Comparison of ENCODE assay signal across 26 cellular contexts in genomic region chr3:123134671-123135070, GRCh38.
"Had no signal": no experiment of that assay in that cellular context is flagged by ENCODE, and none has a peak within 500 bp of the region (broad histone marks: within the 10 kb centered on the region; RNA-seq: fewer than 3 reads in every experiment).

No MANE protein-coding gene starts in this region.

- H3K36me3 ChIP-seq: ovary, uterus had no signal

- DNase-seq: hippocampal formation; immature natural killer cell; kidney; left colon; left lung; lower lobe of right lung; mammary epithelial cell; mesenchymal stem cell; naive thymus-derived CD8-positive, alpha-beta T cell; ovary; sigmoid colon; small intestine; stimulated activated CD4-positive, alpha-beta T cell treated with anti-CD3 and anti-CD28 coated beads, Interleukin-1b, Interleukin-23, amount 100 ng/mL, for 48 hours; stimulated activated CD4-positive, alpha-beta T cell treated with anti-CD3 and anti-CD28 coated beads, Interleukin-2, amount 100 ng/mL, for 48 hours; stimulated activated CD4-positive, alpha-beta T cell treated with anti-CD3 and anti-CD28 coated beads, Interleukin-4, amount 100 ng/mL, for 4 hours; stimulated activated CD8-positive, alpha-beta memory T cell treated with anti-CD3 and anti-CD28 coated beads, Interleukin-4, amount 100 ng/mL, for 48 hours; stimulated activated naive CD4-positive, alpha-beta T cell treated with Interleukin-2 at 50 U/mL for 16 hours; stimulated activated naive CD8-positive, alpha-beta T cell treated with anti-CD3 and anti-CD28 coated beads, Interleukin-15, amount 100 ng/mL, for 72 hours; substantia nigra; uterus had no signal

- H3K4me3 ChIP-seq: left lung, lower lobe of right lung, ovary, right atrium auricular region, sigmoid colon, tibial nerve, uterus had no signal

- H3K27me3 Mint-ChIP-seq: naive thymus-derived CD8-positive, alpha-beta T cell; progenitor cell of endocrine pancreas; stimulated activated memory B cell treated with anti-CD40 and anti-IgM and Interleukin-4, amounts not matched to agents 10 μg/mL and 1 μg/mL and 100 μg/mL, for 72 hours; stimulated activated naive CD8-positive, alpha-beta T cell treated with anti-CD3 and anti-CD28 coated beads, Interleukin-15, amount 100 ng/mL, for 72 hours; type B pancreatic cell had no signal

- H3K4me1 Mint-ChIP-seq: immature natural killer cell; stimulated activated memory B cell treated with anti-CD40 and anti-IgM and Interleukin-4, amounts not matched to agents 10 μg/mL and 1 μg/mL and 100 μg/mL, for 72 hours; stimulated activated naive CD8-positive, alpha-beta T cell treated with anti-CD3 and anti-CD28 coated beads, Interleukin-15, amount 100 ng/mL, for 72 hours had no signal

- H3K27me3 ChIP-seq: left lung, ovary, right atrium auricular region, sigmoid colon, tibial nerve, uterus had no signal

- H3K9me3 ChIP-seq: left lung, lower lobe of right lung, ovary, right atrium auricular region, sigmoid colon, tibial nerve, uterus had no signal

- H3K9me3 Mint-ChIP-seq: immature natural killer cell; naive thymus-derived CD8-positive, alpha-beta T cell; nephron; stimulated activated memory B cell treated with anti-CD40 and anti-IgM and Interleukin-4, amounts not matched to agents 10 μg/mL and 1 μg/mL and 100 μg/mL, for 72 hours; stimulated activated naive CD8-positive, alpha-beta T cell treated with anti-CD3 and anti-CD28 coated beads, Interleukin-15, amount 100 ng/mL, for 72 hours; type B pancreatic cell had no signal

- H3K36me3 Mint-ChIP-seq: immature natural killer cell had no signal

- H3K27ac Mint-ChIP-seq: naive thymus-derived CD8-positive, alpha-beta T cell; nephron; stimulated activated memory B cell treated with anti-CD40 and anti-IgM and Interleukin-4, amounts not matched to agents 10 μg/mL and 1 μg/mL and 100 μg/mL, for 72 hours; type B pancreatic cell had no signal

- H3K4me1 ChIP-seq: left lung, lower lobe of right lung, right atrium auricular region, sigmoid colon, tibial nerve, uterus had no signal

- H3K27ac ChIP-seq: left lung, lower lobe of right lung, ovary, right atrium auricular region, sigmoid colon, tibial nerve, uterus had no signal

- ATAC-seq: left colon; left lung; lower lobe of right lung; naive thymus-derived CD8-positive, alpha-beta T cell; stimulated activated memory B cell treated with anti-CD40 and anti-IgM and Interleukin-4, amounts not matched to agents 10 μg/mL and 1 μg/mL and 100 μg/mL, for 72 hours; stimulated activated naive CD8-positive, alpha-beta T cell treated with anti-CD3 and anti-CD28 coated beads, Interleukin-15, amount 100 ng/mL, for 72 hours had no signal

- H3K4me3 Mint-ChIP-seq: immature natural killer cell; naive thymus-derived CD8-positive, alpha-beta T cell; nephron; stimulated activated memory B cell treated with anti-CD40 and anti-IgM and Interleukin-4, amounts not matched to agents 10 μg/mL and 1 μg/mL and 100 μg/mL, for 72 hours; stimulated activated naive CD8-positive, alpha-beta T cell treated with anti-CD3 and anti-CD28 coated beads, Interleukin-15, amount 100 ng/mL, for 72 hours; type B pancreatic cell had no signal
